Comparison of ENCODE assay signal across 8 cellular contexts in genomic region chrX:39577976-39578962, GRCh38.
DNase-seq lines count a peak whose midpoint lies in the region; ATAC-seq and TF ChIP-seq lines count a peak whose summit lies in the region.

No MANE protein-coding gene starts in this region.

- ATAC-seq in GM19023 (IDR thresholded peaks at IDR 0.05; ENCODE audit: unreplicated experiment) (peak; percentile 98), HG02970 (IDR thresholded peaks at IDR 0.05; ENCODE audit: low FRiP score, unreplicated experiment) (peak; percentile 55)

- TF ChIP-seq EP300 in tibial nerve (IDR thresholded peaks at IDR 0.05): no peak

- H3K27ac ChIP-seq in tibial nerve: no peak overlapping the region

- peaks cover 0 to 6% (median 0%) of the 10 kb centered on the region in 4 donors for H3K4me1 ChIP-seq in tibial nerve

- H3K27me3 ChIP-seq in tibial nerve: no peaks in the 10 kb centered on the region

- no peak for TF ChIP-seq CTCF in tibial nerve (IDR thresholded peaks at IDR 0.05)

- 73 to 78% methylated on average over 15 to 17 of the region's 17 CpGs for WGBS in tibial nerve, 2 donors

- no peaks in the 10 kb centered on the region for H3K9me3 ChIP-seq in tibial nerve

- no peaks in the 10 kb centered on the region for H3K36me3 ChIP-seq in tibial nerve

- DNase-seq in T-helper 2 cell (peak in 3 of 5 experiments; percentile 5 to 82 (median 36)), germinal center (ENCODE audit: low spot score) (peak; percentile 3), tibial nerve (ENCODE audit: low spot score in 2 of 2) (peak; percentile 5 to 15), putamen (ENCODE audit: low spot score) (no peak), HK-2 (ENCODE audit: unreplicated experiment) (no peak), dedifferentiated amniotic fluid mesenchymal stem cell (ENCODE audit: extremely low spot score) (no peak)

- no peak for TF ChIP-seq POLR2A in tibial nerve (IDR thresholded peaks at IDR 0.05)

- no peak overlapping the region for H3K4me3 ChIP-seq in tibial nerve

Comparison
In these comparisons a context has a peak if more than half of its experiments do, and no peak if none do; other contexts are left out.
1. DNase-seq: peak in T-helper 2 cell (3 of 5), germinal center (single experiment) and tibial nerve (2 of 2); none in putamen (single experiment), HK-2 (single experiment) and dedifferentiated amniotic fluid mesenchymal stem cell (single experiment).